ENCODE assay signal across 8 cellular contexts in the genomic region with DNA sequence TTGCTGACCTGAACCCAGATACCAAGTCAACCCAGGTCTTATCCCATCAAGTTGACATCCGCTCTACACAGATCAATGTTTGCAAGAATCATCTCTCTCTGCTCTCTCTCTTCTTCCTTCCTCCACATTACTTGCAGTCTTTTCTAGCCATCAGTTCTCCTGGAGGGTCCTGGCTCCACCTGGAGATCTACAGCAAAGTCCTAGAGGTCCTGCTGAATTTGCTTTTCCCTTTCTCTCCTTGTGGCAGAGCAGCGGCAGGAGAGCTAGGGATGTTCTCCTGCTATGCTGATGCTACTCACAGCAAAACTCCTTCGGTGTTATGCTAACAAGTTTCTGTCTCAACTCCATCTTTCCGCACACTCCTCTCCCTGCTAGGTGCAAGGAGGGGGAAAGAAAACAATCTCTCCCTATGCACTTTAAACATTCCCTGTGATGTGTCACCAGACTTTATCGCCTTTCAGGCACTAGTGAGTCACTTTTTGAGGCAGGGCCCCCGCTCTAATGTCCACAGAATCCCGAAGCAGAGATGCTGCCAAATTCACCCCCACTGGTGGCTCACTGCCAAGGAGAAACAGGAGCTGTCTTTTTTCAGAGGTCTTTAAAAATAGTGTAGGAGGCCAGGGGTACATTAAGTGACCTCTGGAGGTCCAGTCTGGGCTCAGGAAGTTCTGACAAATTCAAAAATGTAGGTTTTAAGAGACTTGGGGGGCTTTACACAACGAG.
DNase-seq lines count a peak whose midpoint lies in the region; ATAC-seq and TF ChIP-seq lines count a peak whose summit lies in the region.

No MANE protein-coding gene starts in this region.

- peaks cover 3% of the 10 kb centered on the region; the same call in 1 of the 2 replicates for H3K9me2 ChIP-seq in GM23338 (ENCODE audit: insufficient read depth)

- H3K27ac ChIP-seq in ACC112 (ENCODE audit: low read depth, low read length), result peak overlapping the region; percentile 94
- no peak overlapping the region for H3K27ac ChIP-seq in GM23338 (ENCODE audit: low read depth)

- DNase-seq in NCI-H226, result peak; percentile 84
- no peak for DNase-seq in endothelial cell (ENCODE audit: low spot score)
- no peak for DNase-seq in activated CD4-positive, alpha-beta T cell treated with anti-CD3 and anti-CD28 coated beads, Interleukin-2, amount 50 U/mL, for 4 hours
- no peak for DNase-seq in stimulated activated CD8-positive, alpha-beta memory T cell treated with anti-CD3 and anti-CD28 coated beads, Interleukin-4, amount 100 ng/mL, for 48 hours
- DNase-seq in GM23338 (ENCODE audit: low spot score), result no peak
- no peak for DNase-seq in SKM-1 treated with dmso at 0.1 percent for 144 hours (lab: John Stamatoyannopoulos, UW; ENCODE audit: unreplicated experiment)

- H3K4me1 ChIP-seq in ACC112 (ENCODE audit: control insufficient read depth, insufficient read depth, low read length, unreplicated experiment) (peaks cover 46% of the 10 kb centered on the region), mucosa of stomach (ENCODE audit: control insufficient read depth, insufficient read depth, low read length) (peaks cover 52% of the 10 kb centered on the region), GM23338 (ENCODE audit: insufficient read depth) (peaks cover 7% of the 10 kb centered on the region)

- H3K79me2 ChIP-seq in ACC112 (ENCODE audit: control insufficient read depth, insufficient read depth, low read length, unreplicated experiment) (no peaks in the 10 kb centered on the region), GM23338 (replicated peaks; ENCODE audit: insufficient read depth) (no peaks in the 10 kb centered on the region)

- H3K9me3 Mint-ChIP-seq in endothelial cell (ENCODE audit: unreplicated experiment) (no peaks in the 10 kb centered on the region), GM23338 (peaks cover 10% of the 10 kb centered on the region)

- no peaks in the 10 kb centered on the region for H3K27me3 ChIP-seq in ACC112 (ENCODE audit: insufficient read depth, low read length)
- H3K27me3 ChIP-seq in mucosa of stomach (ENCODE audit: control insufficient read depth, insufficient read depth, low read length), result no peaks in the 10 kb centered on the region
- H3K27me3 ChIP-seq in GM23338 (ENCODE audit: insufficient read depth), result no peaks in the 10 kb centered on the region

- no peak for TF ChIP-seq CTCF in endothelial cell (IDR thresholded peaks at IDR 0.05; ENCODE audit: unreplicated experiment)
- no peak for TF ChIP-seq CTCF in GM23338 (conservative IDR thresholded peaks at IDR 0.05; ENCODE audit: low read depth in 2 of 2)

- H3K4me3 Mint-ChIP-seq in endothelial cell (ENCODE audit: unreplicated experiment), result peak overlapping the region; percentile 12
- no peak overlapping the region for H3K4me3 Mint-ChIP-seq in GM23338

- no peaks in the 10 kb centered on the region for H4K20me1 ChIP-seq in GM23338 (replicated peaks; ENCODE audit: insufficient read depth)

- no peaks in the 10 kb centered on the region for H3K27me3 Mint-ChIP-seq in endothelial cell (ENCODE audit: unreplicated experiment)
- H3K27me3 Mint-ChIP-seq in GM23338 (ENCODE audit: insufficient read depth, low read depth, poor library complexity), result peaks cover 9% of the 10 kb centered on the region

- H3K4me1 Mint-ChIP-seq in endothelial cell (ENCODE audit: unreplicated experiment), result peaks cover 30% of the 10 kb centered on the region
- peaks cover 23% of the 10 kb centered on the region for H3K4me1 Mint-ChIP-seq in GM23338

- H3K36me3 ChIP-seq in ACC112 (ENCODE audit: insufficient read depth, low read length) (no peaks in the 10 kb centered on the region), mucosa of stomach (ENCODE audit: control insufficient read depth, insufficient read depth, low read length) (no peaks in the 10 kb centered on the region), GM23338 (ENCODE audit: insufficient read depth) (no peaks in the 10 kb centered on the region)

- no peak overlapping the region for H3K4me2 ChIP-seq in GM23338

- H3K27ac Mint-ChIP-seq in endothelial cell (ENCODE audit: unreplicated experiment) (no peak overlapping the region), GM23338 (no peak overlapping the region)

- H3K36me3 Mint-ChIP-seq in endothelial cell (ENCODE audit: low read depth, unreplicated experiment) (no peaks in the 10 kb centered on the region), GM23338 (ENCODE audit: low read depth) (peaks cover 3% of the 10 kb centered on the region; the same call in 1 of the 3 replicates)

- no peak for ATAC-seq in GM23338

- peak overlapping the region; percentile 58 for H3K4me3 ChIP-seq in ACC112 (ENCODE audit: low read depth, low read length)
- H3K4me3 ChIP-seq in mucosa of stomach (ENCODE audit: low read length), result peak overlapping the region; percentile 6
- no peak overlapping the region for H3K4me3 ChIP-seq in GM23338

- H2AFZ ChIP-seq in ACC112 (ENCODE audit: low read length, unreplicated experiment), result no peak overlapping the region
- H2AFZ ChIP-seq in GM23338, result no peak overlapping the region

- H3K9me3 ChIP-seq in mucosa of stomach (ENCODE audit: control insufficient read depth, low read length), result no peaks in the 10 kb centered on the region

- H3F3A ChIP-seq in GM23338 (replicated peaks; ENCODE audit: low read depth), result no peaks in the 10 kb centered on the region

- no peak overlapping the region for H3K9ac ChIP-seq in mucosa of stomach (ENCODE audit: low read length)

TF ChIP-seq in GM23338, 12 proteins besides CTCF, POLR2A, EP300 and RAD21 (continues in another document):
- no peak for TF ChIP-seq ZNF114 (CRISPR knock-in tag; IDR thresholded peaks at IDR 0.05)
- TF ChIP-seq STAT1 (IDR thresholded peaks at IDR 0.05; ENCODE audit: unreplicated experiment), result no peak
- TF ChIP-seq ZNF331 (CRISPR knock-in tag; IDR thresholded peaks at IDR 0.05; ENCODE audit: low read depth), result no peak
- TF ChIP-seq NANOG (IDR thresholded peaks at IDR 0.05; ENCODE audit: borderline replicate concordance), result no peak
- TF ChIP-seq EZH2phosphoT487 (IDR thresholded peaks at IDR 0.05; ENCODE audit: unreplicated experiment), result no peak
- TF ChIP-seq CREB1 (CRISPR knock-in tag; IDR thresholded peaks at IDR 0.05; ENCODE audit: low read depth), result no peak
- TF ChIP-seq JUNB (IDR thresholded peaks at IDR 0.05; ENCODE audit: unreplicated experiment), result no peak
- TF ChIP-seq, protein P1, sequence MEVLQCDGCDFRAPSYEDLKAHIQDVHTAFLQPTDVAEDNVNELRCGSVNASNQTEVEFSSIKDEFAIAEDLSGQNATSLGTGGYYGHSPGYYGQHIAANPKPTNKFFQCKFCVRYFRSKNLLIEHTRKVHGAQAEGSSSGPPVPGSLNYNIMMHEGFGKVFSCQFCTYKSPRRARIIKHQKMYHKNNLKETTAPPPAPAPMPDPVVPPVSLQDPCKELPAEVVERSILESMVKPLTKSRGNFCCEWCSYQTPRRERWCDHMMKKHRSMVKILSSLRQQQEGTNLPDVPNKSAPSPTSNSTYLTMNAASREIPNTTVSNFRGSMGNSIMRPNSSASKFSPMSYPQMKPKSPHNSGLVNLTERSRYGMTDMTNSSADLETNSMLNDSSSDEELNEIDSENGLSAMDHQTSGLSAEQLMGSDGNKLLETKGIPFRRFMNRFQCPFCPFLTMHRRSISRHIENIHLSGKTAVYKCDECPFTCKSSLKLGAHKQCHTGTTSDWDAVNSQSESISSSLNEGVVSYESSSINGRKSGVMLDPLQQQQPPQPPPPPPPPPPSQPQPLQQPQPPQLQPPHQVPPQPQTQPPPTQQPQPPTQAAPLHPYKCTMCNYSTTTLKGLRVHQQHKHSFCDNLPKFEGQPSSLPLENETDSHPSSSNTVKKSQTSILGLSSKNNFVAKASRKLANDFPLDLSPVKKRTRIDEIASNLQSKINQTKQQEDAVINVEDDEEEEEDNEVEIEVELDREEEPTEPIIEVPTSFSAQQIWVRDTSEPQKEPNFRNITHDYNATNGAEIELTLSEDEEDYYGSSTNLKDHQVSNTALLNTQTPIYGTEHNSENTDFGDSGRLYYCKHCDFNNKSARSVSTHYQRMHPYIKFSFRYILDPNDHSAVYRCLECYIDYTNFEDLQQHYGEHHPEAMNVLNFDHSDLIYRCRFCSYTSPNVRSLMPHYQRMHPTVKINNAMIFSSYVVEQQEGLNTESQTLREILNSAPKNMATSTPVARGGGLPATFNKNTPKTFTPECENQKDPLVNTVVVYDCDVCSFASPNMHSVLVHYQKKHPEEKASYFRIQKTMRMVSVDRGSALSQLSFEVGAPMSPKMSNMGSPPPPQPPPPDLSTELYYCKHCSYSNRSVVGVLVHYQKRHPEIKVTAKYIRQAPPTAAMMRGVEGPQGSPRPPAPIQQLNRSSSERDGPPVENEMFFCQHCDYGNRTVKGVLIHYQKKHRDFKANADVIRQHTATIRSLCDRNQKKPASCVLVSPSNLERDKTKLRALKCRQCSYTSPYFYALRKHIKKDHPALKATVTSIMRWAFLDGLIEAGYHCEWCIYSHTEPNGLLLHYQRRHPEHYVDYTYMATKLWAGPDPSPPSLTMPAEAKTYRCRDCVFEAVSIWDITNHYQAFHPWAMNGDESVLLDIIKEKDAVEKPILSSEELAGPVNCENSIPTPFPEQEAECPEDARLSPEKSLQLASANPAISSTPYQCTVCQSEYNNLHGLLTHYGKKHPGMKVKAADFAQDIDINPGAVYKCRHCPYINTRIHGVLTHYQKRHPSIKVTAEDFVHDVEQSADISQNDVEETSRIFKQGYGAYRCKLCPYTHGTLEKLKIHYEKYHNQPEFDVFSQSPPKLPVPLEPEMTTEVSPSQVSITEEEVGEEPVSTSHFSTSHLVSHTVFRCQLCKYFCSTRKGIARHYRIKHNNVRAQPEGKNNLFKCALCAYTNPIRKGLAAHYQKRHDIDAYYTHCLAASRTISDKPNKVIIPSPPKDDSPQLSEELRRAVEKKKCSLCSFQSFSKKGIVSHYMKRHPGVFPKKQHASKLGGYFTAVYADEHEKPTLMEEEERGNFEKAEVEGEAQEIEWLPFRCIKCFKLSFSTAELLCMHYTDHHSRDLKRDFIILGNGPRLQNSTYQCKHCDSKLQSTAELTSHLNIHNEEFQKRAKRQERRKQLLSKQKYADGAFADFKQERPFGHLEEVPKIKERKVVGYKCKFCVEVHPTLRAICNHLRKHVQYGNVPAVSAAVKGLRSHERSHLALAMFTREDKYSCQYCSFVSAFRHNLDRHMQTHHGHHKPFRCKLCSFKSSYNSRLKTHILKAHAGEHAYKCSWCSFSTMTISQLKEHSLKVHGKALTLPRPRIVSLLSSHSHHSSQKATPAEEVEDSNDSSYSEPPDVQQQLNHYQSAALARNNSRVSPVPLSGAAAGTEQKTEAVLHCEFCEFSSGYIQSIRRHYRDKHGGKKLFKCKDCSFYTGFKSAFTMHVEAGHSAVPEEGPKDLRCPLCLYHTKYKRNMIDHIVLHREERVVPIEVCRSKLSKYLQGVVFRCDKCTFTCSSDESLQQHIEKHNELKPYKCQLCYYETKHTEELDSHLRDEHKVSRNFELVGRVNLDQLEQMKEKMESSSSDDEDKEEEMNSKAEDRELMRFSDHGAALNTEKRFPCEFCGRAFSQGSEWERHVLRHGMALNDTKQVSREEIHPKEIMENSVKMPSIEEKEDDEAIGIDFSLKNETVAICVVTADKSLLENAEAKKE (CRISPR knock-in tag; IDR thresholded peaks at IDR 0.05), result no peak
